ENCODE assay signal across 29 cellular contexts in the genomic region with DNA sequence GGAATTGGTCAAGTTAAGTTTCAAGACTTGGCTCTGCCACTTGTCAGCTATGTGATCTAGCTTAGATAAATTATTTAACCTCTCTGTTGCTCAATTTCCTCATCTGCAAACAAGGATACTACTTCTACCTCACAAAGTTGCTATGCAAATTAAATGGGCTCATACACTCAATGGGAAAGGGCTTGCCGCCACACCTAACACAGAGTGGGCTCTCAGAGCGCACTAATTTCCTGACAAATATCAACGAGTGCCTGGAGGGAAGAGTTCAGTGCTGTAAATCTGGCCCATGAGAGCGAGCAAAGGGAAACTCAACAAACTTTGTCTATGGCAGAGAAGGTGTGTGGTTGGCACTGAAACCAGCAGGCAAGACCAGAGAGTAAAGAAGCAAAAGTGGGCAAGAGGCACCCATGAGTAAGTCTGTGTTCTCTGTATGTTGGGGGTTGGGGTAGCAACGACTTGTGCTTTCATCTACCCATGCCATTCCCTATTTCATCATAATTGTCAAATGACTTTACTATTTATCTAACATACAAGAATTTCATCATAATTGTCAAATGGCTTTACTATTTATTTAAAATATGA.
"Had no signal": no experiment of that assay in that cellular context is flagged by ENCODE, and none has a peak within 500 bp of the region (broad histone marks: within the 10 kb centered on the region; RNA-seq: fewer than 3 reads in every experiment).

No MANE protein-coding gene starts in this region.

- H3K9me3 ChIP-seq: ascending aorta, SJCRH30 had no signal

- ATAC-seq: activated CD8-positive, alpha-beta T cell treated with anti-CD3 and anti-CD28 coated beads for 36 hours; activated T-cell treated with anti-CD3 and anti-CD28 coated beads, Interleukin-2, amount 50 U/mL, for 72 hours; activated T-helper 17 cell treated with anti-CD3 and anti-CD28 coated beads, Interleukin-2, amount 50 U/mL, for 72 hours had no signal

- H3K4me1 ChIP-seq: ascending aorta, SJCRH30 had no signal

- H3K4me3 ChIP-seq: ascending aorta, cardiac muscle cell, SJCRH30, SK-N-MC had no signal

- H3K36me3 ChIP-seq: ascending aorta, cardiac muscle cell, SJCRH30 had no signal

- DNase-seq: activated CD4-positive, alpha-beta T cell treated with anti-CD3 and anti-CD28 coated beads, Interleukin-2, amount 10 ng/mL, durations not matched to agents 24 days and 14 days; activated CD4-positive, alpha-beta T cell treated with anti-CD3 and anti-CD28 coated beads, Interleukin-2, amount 50 U/mL, for 4 hours; activated CD8-positive, alpha-beta T cell treated with anti-CD3 and anti-CD28 coated beads for 36 hours; activated effector memory CD4-positive, alpha-beta T cell treated with anti-CD3 and anti-CD28 coated beads, Interleukin-2, amount 50 U/mL, for 16 hours; activated naive CD4-positive, alpha-beta T cell; activated naive CD4-positive, alpha-beta T cell treated with anti-CD3 and anti-CD28 coated beads, Interleukin-2, amount 50 U/mL, for 16 hours; activated naive CD8-positive, alpha-beta T cell treated with anti-CD3 and anti-CD28 coated beads for 36 hours; activated T-cell treated with anti-CD3 and anti-CD28 coated beads, Interleukin-2, amount 50 U/mL, for 1 hour; activated T-cell treated with anti-CD3 and anti-CD28 coated beads, Interleukin-2, amount 50 U/mL, for 72 hours; amygdala; Karpas-422; NCI-H1105; NCI-H1417 treated with DMSO at 0.1 percent for 48 hours; NCI-H187 treated with DMSO at 0.1 percent for 48 hours; NCI-H2081; NCI-H2171 treated with DMSO at 0.1 percent for 48 hours; NCI-H2227 treated with DMSO at 0.1 percent for 48 hours; NCI-H446; NCI-H510A treated with DMSO at 0.1 percent for 48 hours; NCI-H526 treated with DMSO at 0.1 percent for 48 hours; NK-92 treated with Interleukin-12 subunit alpha and Interleukin-12 subunit beta, amount 100 ng/mL, for 24 hours; OCI-M1; SHP77; SJCRH30; T1000 had no signal

- H3K27me3 ChIP-seq: ascending aorta, cardiac muscle cell had no signal

- H3K27ac ChIP-seq: ascending aorta, cardiac muscle cell, SJCRH30, SK-N-MC had no signal
